Comparison of ENCODE assay signal across 23 cellular contexts in the genomic region with DNA sequence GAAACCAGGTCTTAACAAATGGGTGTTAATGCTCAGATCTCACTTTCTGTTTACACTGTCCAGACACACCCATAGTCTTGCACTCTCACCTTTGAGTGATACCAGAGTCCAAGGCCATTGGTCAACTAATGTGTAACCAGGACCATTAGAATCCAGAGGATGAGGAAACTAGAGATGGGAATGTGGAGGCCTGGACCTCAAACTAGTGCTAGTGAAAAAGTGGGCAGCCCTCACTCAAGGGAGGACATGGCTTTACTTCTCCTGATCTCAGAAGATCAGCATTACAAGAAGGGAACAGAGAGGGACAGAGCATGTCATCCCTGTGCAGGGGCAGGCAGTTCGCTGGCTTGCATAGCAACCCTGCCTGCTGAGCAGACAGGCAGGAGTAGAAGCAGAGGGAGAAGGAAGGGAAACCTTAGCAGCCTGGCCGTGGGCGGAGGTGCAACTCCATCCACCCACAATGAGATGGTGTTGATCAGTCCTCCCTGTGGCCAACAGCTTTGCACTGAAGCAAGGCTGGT. TPM values are rescaled to one million over a fixed set of nuclear protein-coding genes. Genes with fewer than 3 reads are reported as not detected.
DNase-seq lines count a peak whose midpoint lies in the region; ATAC-seq lines count a peak whose summit lies in the region.
"Had no signal": no experiment of that assay in that cellular context is flagged by ENCODE, and none has a peak within 500 bp of the region (broad histone marks: within the 10 kb centered on the region; RNA-seq: fewer than 3 reads in every experiment).

No MANE protein-coding gene starts in this region.

- ATAC-seq in GM18519 (IDR thresholded peaks at IDR 0.05; ENCODE audit: low FRiP score, unreplicated experiment): peak; percentile 59
- ATAC-seq in GM21717 (IDR thresholded peaks at IDR 0.05; ENCODE audit: unreplicated experiment): peak; percentile 46
- ATAC-seq in T-helper 17 cell: no peak
- ATAC-seq: naive thymus-derived CD4-positive, alpha-beta T cell; Right ventricle myocardium inferior; T-cell had no signal

- peaks cover 11 to 21% of the 10 kb centered on the region in 2 donors for H3K27me3 Mint-ChIP-seq in CD8-positive, alpha-beta memory T cell
- H3K27me3 Mint-ChIP-seq in T-helper 17 cell: peaks cover 13% of the 10 kb centered on the region
- H3K27me3 Mint-ChIP-seq in activated T-helper 2 cell treated with anti-CD3 and anti-CD28 coated beads, Interferon-gamma antibody, Interleukin-2, Interleukin-4, amounts not matched to agents 10 μg/mL and 5 μg/mL and 100 μg/mL, durations not matched to agents 14 hours and 24 hours and 36 hours (ENCODE audit: low read depth): peaks cover 6% of the 10 kb centered on the region

- H3K4me1 ChIP-seq in CD8-positive, alpha-beta memory T cell (ENCODE audit: insufficient read depth, low read length): no peaks in the 10 kb centered on the region
- H3K4me1 ChIP-seq: BLaER1, esophagus muscularis mucosa, parathyroid adenoma had no signal

- peaks cover 0 to 3% (median 0%) of the 10 kb centered on the region in 3 donors for H3K36me3 Mint-ChIP-seq in CD8-positive, alpha-beta memory T cell
- no peaks in the 10 kb centered on the region for H3K36me3 Mint-ChIP-seq in T-helper 17 cell (ENCODE audit: low read depth)
- H3K36me3 Mint-ChIP-seq in activated T-helper 2 cell treated with anti-CD3 and anti-CD28 coated beads, Interferon-gamma antibody, Interleukin-2, Interleukin-4, amounts not matched to agents 10 μg/mL and 5 μg/mL and 100 μg/mL, durations not matched to agents 14 hours and 24 hours and 36 hours (ENCODE audit: low read depth): no peaks in the 10 kb centered on the region
- H3K36me3 Mint-ChIP-seq: T-cell, type B pancreatic cell had no signal

- no peak overlapping the region for H3K27ac ChIP-seq in CD8-positive, alpha-beta memory T cell (ENCODE audit: low read depth, low read length)
- H3K27ac ChIP-seq: BLaER1, esophagus muscularis mucosa, parathyroid adenoma, skin epidermis, WERI-Rb-1 had no signal

- CTCF ChIA-PET in CD8-positive, alpha-beta memory T cell (lab: Charles Lee): no interaction called here

- POLR2A ChIA-PET in CD8-positive, alpha-beta memory T cell (lab: Charles Lee): no interaction called here

- no peak overlapping the region for H3K4me3 ChIP-seq in CD8-positive, alpha-beta memory T cell (ENCODE audit: low read length)
- H3K4me3 ChIP-seq: BLaER1, esophagus muscularis mucosa, skin epidermis had no signal

- peaks cover under 1% of the 10 kb centered on the region for H3K9me3 ChIP-seq in CD8-positive, alpha-beta memory T cell (ENCODE audit: low read length)
- H3K9me3 ChIP-seq in T-helper 17 cell (ENCODE audit: control insufficient read depth, low read length, poor library complexity, severe bottlenecking): no peaks in the 10 kb centered on the region
- H3K9me3 ChIP-seq: BLaER1 had no signal

- H3K27ac Mint-ChIP-seq in CD8-positive, alpha-beta memory T cell: peak overlapping the region in 1 of 8 donors; percentile 22
- no peak overlapping the region for H3K27ac Mint-ChIP-seq in T-helper 17 cell
- H3K27ac Mint-ChIP-seq in activated T-helper 2 cell treated with anti-CD3 and anti-CD28 coated beads, Interferon-gamma antibody, Interleukin-2, Interleukin-4, amounts not matched to agents 10 μg/mL and 5 μg/mL and 100 μg/mL, durations not matched to agents 14 hours and 24 hours and 36 hours: no peak overlapping the region
- H3K27ac Mint-ChIP-seq: activated T-helper 1 cell treated with anti-CD3 and anti-CD28 coated beads, Interleukin-12 subunit alpha, Interleukin-12 subunit beta, Interleukin-2, Interleukin-4 antibody, amounts not matched to agents 30 ng/mL and 10 ng/mL and 1 ng/mL, durations not matched to agents 14 hours and 24 hours and 36 hours; naive thymus-derived CD4-positive, alpha-beta T cell; T-cell; type B pancreatic cell had no signal

- peaks cover 0 to 3% (median 0%) of the 10 kb centered on the region in 3 donors for H3K4me1 Mint-ChIP-seq in CD8-positive, alpha-beta memory T cell
- H3K4me1 Mint-ChIP-seq in T-helper 17 cell: peaks cover 17% of the 10 kb centered on the region
- peaks cover 9% of the 10 kb centered on the region for H3K4me1 Mint-ChIP-seq in activated T-helper 2 cell treated with anti-CD3 and anti-CD28 coated beads, Interferon-gamma antibody, Interleukin-2, Interleukin-4, amounts not matched to agents 10 μg/mL and 5 μg/mL and 100 μg/mL, durations not matched to agents 14 hours and 24 hours and 36 hours (ENCODE audit: low read depth)
- H3K4me1 Mint-ChIP-seq: naive thymus-derived CD4-positive, alpha-beta T cell; T-cell had no signal

- peaks cover 1% of the 10 kb centered on the region for H3K27me3 ChIP-seq in CD8-positive, alpha-beta memory T cell (ENCODE audit: insufficient read depth, low read length, poor library complexity, severe bottlenecking)
- H3K27me3 ChIP-seq: BLaER1 had no signal

- DNase-seq in HuH-7 (ENCODE audit: low spot score) (peak; percentile 57), T-helper 17 cell (no peak)
- peak; percentile 32 for DNase-seq in stimulated activated CD8-positive, alpha-beta memory T cell treated with anti-CD3 and anti-CD28 coated beads, Interleukin-4, amount 100 ng/mL, for 48 hours
- DNase-seq in CD8-positive, alpha-beta memory T cell: no peak
- DNase-seq in activated T-helper 2 cell treated with anti-CD3 and anti-CD28 coated beads, Interferon-gamma antibody, Interleukin-2, Interleukin-4, amounts not matched to agents 10 μg/mL and 5 μg/mL and 100 μg/mL, durations not matched to agents 14 hours and 24 hours and 36 hours (ENCODE audit: low spot score): no peak
- DNase-seq: HCEC 1CT; KBM-7; mammary epithelial cell; naive thymus-derived CD4-positive, alpha-beta T cell; NCI-H1092; NCI-H2107; NCI-H526; T-cell; WERI-Rb-1 had no signal

- peaks cover 0 to 12% (median 0%) of the 10 kb centered on the region in 5 donors for H3K9me3 Mint-ChIP-seq in CD8-positive, alpha-beta memory T cell
- no peaks in the 10 kb centered on the region for H3K9me3 Mint-ChIP-seq in activated T-helper 2 cell treated with anti-CD3 and anti-CD28 coated beads, Interferon-gamma antibody, Interleukin-2, Interleukin-4, amounts not matched to agents 10 μg/mL and 5 μg/mL and 100 μg/mL, durations not matched to agents 14 hours and 24 hours and 36 hours
- H3K9me3 Mint-ChIP-seq: activated T-helper 1 cell treated with anti-CD3 and anti-CD28 coated beads, Interleukin-12 subunit alpha, Interleukin-12 subunit beta, Interleukin-2, Interleukin-4 antibody, amounts not matched to agents 30 ng/mL and 10 ng/mL and 1 ng/mL, durations not matched to agents 14 hours and 24 hours and 36 hours had no signal

- H3K36me3 ChIP-seq in CD8-positive, alpha-beta memory T cell (ENCODE audit: insufficient read depth, low read length): no peaks in the 10 kb centered on the region
- H3K36me3 ChIP-seq: BLaER1, esophagus muscularis mucosa, WERI-Rb-1 had no signal

- H3K4me3 Mint-ChIP-seq in CD8-positive, alpha-beta memory T cell: no peak overlapping the region
- no peak overlapping the region for H3K4me3 Mint-ChIP-seq in T-helper 17 cell
- H3K4me3 Mint-ChIP-seq in activated T-helper 2 cell treated with anti-CD3 and anti-CD28 coated beads, Interferon-gamma antibody, Interleukin-2, Interleukin-4, amounts not matched to agents 10 μg/mL and 5 μg/mL and 100 μg/mL, durations not matched to agents 14 hours and 24 hours and 36 hours (ENCODE audit: low read depth): no peak overlapping the region
- H3K4me3 Mint-ChIP-seq: activated T-helper 1 cell treated with anti-CD3 and anti-CD28 coated beads, Interleukin-12 subunit alpha, Interleukin-12 subunit beta, Interleukin-2, Interleukin-4 antibody, amounts not matched to agents 30 ng/mL and 10 ng/mL and 1 ng/mL, durations not matched to agents 14 hours and 24 hours and 36 hours; naive thymus-derived CD4-positive, alpha-beta T cell; T-cell; type B pancreatic cell had no signal

- intact Hi-C loops in activated T-helper 2 cell treated with anti-CD3 and anti-CD28 coated beads, Interferon-gamma antibody, Interleukin-2, Interleukin-4, amounts not matched to agents 10 μg/mL and 5 μg/mL and 100 μg/mL, durations not matched to agents 14 hours and 24 hours and 36 hours (cut with micrococcal nuclease): no loop called here

RNA-seq across cellular contexts. Expression of a gene that starts 22.6 kb away (rescaled TPM):
- 10 to 100 TPM; 93.6 to 95.1 TPM for total RNA-seq in CD8-positive, alpha-beta memory T cell
- 68.7 TPM for polyA plus RNA-seq in CD8-positive, alpha-beta memory T cell
- total RNA-seq in T-helper 17 cell: 10 to 100 TPM; 53.7 to 59.2 TPM
- 87.7 and 90.2 TPM in 2 replicates for total RNA-seq in activated T-helper 2 cell treated with anti-CD3 and anti-CD28 coated beads, Interferon-gamma antibody, Interleukin-2, Interleukin-4, amounts not matched to agents 10 μg/mL and 5 μg/mL and 100 μg/mL, durations not matched to agents 14 hours and 24 hours and 36 hours

Comparison
In these comparisons a context has a peak if more than half of its experiments do, and no peak if none do; other contexts are left out.
1. DNase-seq: peak in HuH-7 (single experiment) and stimulated activated CD8-positive, alpha-beta memory T cell treated with anti-CD3 and anti-CD28 coated beads, Interleukin-4, amount 100 ng/mL, for 48 hours (single experiment); none in CD8-positive, alpha-beta memory T cell (0 of 5), T-helper 17 cell (0 of 3) and activated T-helper 2 cell treated with anti-CD3 and anti-CD28 coated beads, Interferon-gamma antibody, Interleukin-2, Interleukin-4, amounts not matched to agents 10 μg/mL and 5 μg/mL and 100 μg/mL, durations not matched to agents 14 hours and 24 hours and 36 hours (single experiment).